In genomic region chr2:176002684-176003225, GRCh38 we compare ENCODE assay signal across 1 cellular context.
A peak's percentile ranks its signal among the peaks of the same experiment; 100 is the strongest.
TF ChIP-seq lines count a peak whose summit lies in the region.

No MANE protein-coding gene starts in this region.

TF ChIP-seq in K562, 482 proteins besides CTCF, POLR2A, EP300 and RAD21 (continued from another document):
- TF ChIP-seq PHB2 (IDR thresholded peaks at IDR 0.05; ENCODE audit: low read depth) = no peak
- peak; percentile 15; the same call in 1 of the 2 replicates for TF ChIP-seq HDAC2 (IDR thresholded peaks at IDR 0.05)
- TF ChIP-seq ZNF24 (IDR thresholded peaks at IDR 0.05) = 0 out of 2 replicates have a peak, but pooled peaks have one; percentile 36
- no peak; the same call in 1 of the 2 replicates for TF ChIP-seq PBX2 (CRISPR knock-in tag; IDR thresholded peaks at IDR 0.05; ENCODE audit: low read depth)
- peak; percentile 58 for TF ChIP-seq PBX2 (tag; conservative IDR thresholded peaks at IDR 0.05; ENCODE audit: low read depth)
- peak; percentile 65; the same call in 1 of the 2 replicates for TF ChIP-seq NBN (IDR thresholded peaks at IDR 0.05; ENCODE audit: low read depth)
- peak; percentile 7 for TF ChIP-seq ASH1L (IDR thresholded peaks at IDR 0.05; ENCODE audit: borderline replicate concordance, low read depth, partially characterized antibody)
- no peak for TF ChIP-seq COPS2 (conservative IDR thresholded peaks at IDR 0.05)
- TF ChIP-seq ZNF316 (IDR thresholded peaks at IDR 0.05) = peak; percentile 47; the same call in 1 of the 2 replicates
- 0 out of 2 replicates have a peak, but pooled peaks have one; percentile 9 for TF ChIP-seq CREB3L1 (IDR thresholded peaks at IDR 0.05; ENCODE audit: borderline replicate concordance, low read depth)
- peak; percentile 10; the same call in 1 of the 2 replicates for TF ChIP-seq ESRRA (IDR thresholded peaks at IDR 0.05; ENCODE audit: borderline replicate concordance, low read depth)
- peak; percentile 90 for TF ChIP-seq CREB1 (IDR thresholded peaks at IDR 0.05)
- 0 out of 2 replicates have a peak, but pooled peaks have one; percentile 36 for TF ChIP-seq CREB1 (CRISPR knock-in tag; IDR thresholded peaks at IDR 0.05)
- no peak for TF ChIP-seq MAZ (CRISPR knock-in tag; conservative IDR thresholded peaks at IDR 0.05 in 1 of 2, IDR thresholded peaks at IDR 0.05 in 1 of 2)
- peak; percentile 91 for TF ChIP-seq JUN (IDR thresholded peaks at IDR 0.05; ENCODE audit: borderline replicate concordance, low read depth, low read length)
- TF ChIP-seq JUN (CRISPR knock-in tag; IDR thresholded peaks at IDR 0.05; ENCODE audit: borderline replicate concordance) = no peak
- peak; percentile 82 for TF ChIP-seq JUND (IDR thresholded peaks at IDR 0.05; ENCODE audit: borderline replicate concordance, low read depth, low read length)
- TF ChIP-seq JUND (tag; IDR thresholded peaks at IDR 0.05; ENCODE audit: borderline replicate concordance, low read depth, low read length) = peak; percentile 85
- TF ChIP-seq ZNF699 (CRISPR knock-in tag; IDR thresholded peaks at IDR 0.05; ENCODE audit: insufficient replicate concordance) = no peak
- 0 out of 2 replicates have a peak, but pooled peaks have one; percentile 8 for TF ChIP-seq ETV1 (tag; conservative IDR thresholded peaks at IDR 0.05; ENCODE audit: low read depth)
- peak; percentile 67 for TF ChIP-seq MTA3 (IDR thresholded peaks at IDR 0.05; ENCODE audit: borderline replicate concordance)
- TF ChIP-seq SMARCC2 (IDR thresholded peaks at IDR 0.05; ENCODE audit: low read depth) = peak; percentile 45; the same call in 1 of the 2 replicates
- no peak for TF ChIP-seq ATF1 (CRISPR knock-in tag; IDR thresholded peaks at IDR 0.05)
- TF ChIP-seq ATF1 (tag; IDR thresholded peaks at IDR 0.05) = peak; percentile 90
- peak; percentile 92 for TF ChIP-seq CREM (IDR thresholded peaks at IDR 0.05; ENCODE audit: low read depth)
- TF ChIP-seq NR2C1 (IDR thresholded peaks at IDR 0.05) = no peak
- 0 out of 2 replicates have a peak, but pooled peaks have one; percentile 36 for TF ChIP-seq NR2C1 (tag; IDR thresholded peaks at IDR 0.05)
- 0 out of 2 replicates have a peak, but pooled peaks have one; percentile 51 for TF ChIP-seq SMARCA4 (IDR thresholded peaks at IDR 0.05)
- TF ChIP-seq PREB (CRISPR knock-in tag; IDR thresholded peaks at IDR 0.05) = no peak
